Comparison of ENCODE assay signal across 21 cellular contexts in genomic region chr2:64090264-64090663, GRCh38. TPM values are rescaled to one million over a fixed set of nuclear protein-coding genes. Genes with fewer than 3 reads are reported as not detected.
DNase-seq lines count a peak whose midpoint lies in the region; ATAC-seq and TF ChIP-seq lines count a peak whose summit lies in the region.
"Had no signal": no experiment of that assay in that cellular context is flagged by ENCODE, and none has a peak within 500 bp of the region (broad histone marks: within the 10 kb centered on the region; RNA-seq: fewer than 3 reads in every experiment).

No MANE protein-coding gene starts in this region.

- H3K36me3 Mint-ChIP-seq in activated CD4-positive, alpha-beta T cell treated with anti-CD3 and anti-CD28 coated beads for 36 hours (ENCODE audit: low read depth) = peaks cover 37% of the 10 kb centered on the region
- peaks cover 38% of the 10 kb centered on the region for H3K36me3 Mint-ChIP-seq in progenitor cell of endocrine pancreas (ENCODE audit: insufficient read depth)

- peak overlapping the region; percentile 76 for H3K4me2 ChIP-seq in OCI-LY3 (ENCODE audit: low read length)
- H3K4me2 ChIP-seq: A549 had no signal

- peak overlapping the region; percentile 69 for H3K9ac ChIP-seq in OCI-LY3 (ENCODE audit: low read length)

- H3K27me3 ChIP-seq in OCI-LY3 (ENCODE audit: low read depth, low read length) = no peaks in the 10 kb centered on the region
- H3K27me3 ChIP-seq in Peyer's patch = no peaks in the 10 kb centered on the region

- DNase-seq in activated CD4-positive, alpha-beta T cell treated with anti-CD3 and anti-CD28 coated beads for 36 hours = no peak
- no peak for DNase-seq in activated CD4-positive, alpha-beta T cell treated with anti-CD3 and anti-CD28 coated beads, Interleukin-2, amount 50 U/mL, for 1 hour
- no peak for DNase-seq in progenitor cell of endocrine pancreas (ENCODE audit: low spot score, unreplicated experiment)
- DNase-seq in activated CD8-positive, alpha-beta memory T cell treated with anti-CD3 and anti-CD28 coated beads, Interleukin-2, amount 50 U/mL, for 48 hours = no peak
- no peak for DNase-seq in NCI-H2107 treated with DMSO at 0.1 percent for 48 hours (lab: John Stamatoyannopoulos, UW; ENCODE audit: unreplicated experiment)
- DNase-seq in Peyer's patch = no peak
- DNase-seq: activated CD4-positive, alpha-beta T cell treated with anti-CD3 and anti-CD28 coated beads for 4 hours; activated T-cell treated with anti-CD3 and anti-CD28 coated beads, Interleukin-2, amount 50 U/mL, for 1 hour; caudate nucleus; effector CD4-positive, alpha-beta T cell; EL; islet precursor cell; NCI-H2171 treated with DMSO at 0.1 percent for 48 hours; NK-92 treated with Interleukin-12 subunit alpha and Interleukin-12 subunit beta, amount 100 ng/mL, for 24 hours; Right ventricle myocardium superior had no signal

- H3K4me3 ChIP-seq in OCI-LY3 (ENCODE audit: low read length) (peak overlapping the region; percentile 61), Peyer's patch (no peak overlapping the region)
- H3K4me3 ChIP-seq: A549 had no signal

- H2AFZ ChIP-seq in OCI-LY3 (ENCODE audit: low read depth, low read length) = no peak overlapping the region

- H3K27ac Mint-ChIP-seq in activated CD4-positive, alpha-beta T cell treated with anti-CD3 and anti-CD28 coated beads for 36 hours = no peak overlapping the region
- H3K27ac Mint-ChIP-seq in progenitor cell of endocrine pancreas = peak overlapping the region; percentile 60
- H3K27ac Mint-ChIP-seq: mesothelial cell of epicardium; T-helper 2 cell treated with Interferon-gamma antibody and Interleukin-4, amounts not matched to agents 5 μg/mL and 100 μg/mL, for 36 hours had no signal

- H3K4me3 Mint-ChIP-seq in activated CD4-positive, alpha-beta T cell treated with anti-CD3 and anti-CD28 coated beads for 36 hours = no peak overlapping the region
- H3K4me3 Mint-ChIP-seq in progenitor cell of endocrine pancreas (ENCODE audit: low read depth) = no peak overlapping the region
- H3K4me3 Mint-ChIP-seq: CD14-positive monocyte; mesothelial cell of epicardium; T-helper 2 cell treated with Interferon-gamma antibody and Interleukin-4, amounts not matched to agents 5 μg/mL and 100 μg/mL, for 36 hours had no signal

- CTCF ChIA-PET in activated CD4-positive, alpha-beta T cell treated with anti-CD3 and anti-CD28 coated beads for 36 hours (lab: Charles Lee) = interaction anchor here (0.7 to 1.2 kb wide), 2 partner anchors 37 to 275 kb away, joined by 3 read pairs; no protein-coding TSS in a partner anchor

- TF ChIP-seq CTCF in OCI-LY3 (IDR thresholded peaks at IDR 0.05; ENCODE audit: low read depth, low read length) (no peak), progenitor cell of endocrine pancreas (IDR thresholded peaks at IDR 0.05; ENCODE audit: unreplicated experiment) (no peak), Peyer's patch (IDR thresholded peaks at IDR 0.05) (no peak)

- no peaks in the 10 kb centered on the region for H3K9me3 Mint-ChIP-seq in activated CD4-positive, alpha-beta T cell treated with anti-CD3 and anti-CD28 coated beads for 36 hours (ENCODE audit: low read depth)
- peaks cover 2% of the 10 kb centered on the region for H3K9me3 Mint-ChIP-seq in progenitor cell of endocrine pancreas (ENCODE audit: low read depth)
- H3K9me3 Mint-ChIP-seq: mesothelial cell of epicardium; T-helper 2 cell treated with Interferon-gamma antibody and Interleukin-4, amounts not matched to agents 5 μg/mL and 100 μg/mL, for 36 hours had no signal

- H3K27ac ChIP-seq in OCI-LY3 (ENCODE audit: low read length) = peak overlapping the region; percentile 99
- H3K27ac ChIP-seq in Peyer's patch = no peak overlapping the region
- H3K27ac ChIP-seq: A549 had no signal

- H4K20me1 ChIP-seq in OCI-LY3 (ENCODE audit: insufficient read depth, low read length) = no peaks in the 10 kb centered on the region

- POLR2A ChIA-PET in activated CD4-positive, alpha-beta T cell treated with anti-CD3 and anti-CD28 coated beads for 36 hours (lab: Charles Lee) = no interaction called here

- 0 out of 2 replicates have a peak, but pooled peaks cover 8% of the 10 kb centered on the region for H3K9me3 ChIP-seq in OCI-LY3 (ENCODE audit: insufficient read depth, low read length)
- no peaks in the 10 kb centered on the region for H3K9me3 ChIP-seq in Peyer's patch
- H3K9me3 ChIP-seq: A549 had no signal

- TF ChIP-seq POLR2A in Peyer's patch (IDR thresholded peaks at IDR 0.05) = no peak

- H3K36me3 ChIP-seq in OCI-LY3 (replicated peaks; ENCODE audit: low read depth, low read length) (peaks cover 38% of the 10 kb centered on the region), Peyer's patch (peaks cover 0 to 36% (median 3%) of the 10 kb centered on the region in 3 donors)

- H3K27me3 Mint-ChIP-seq in activated CD4-positive, alpha-beta T cell treated with anti-CD3 and anti-CD28 coated beads for 36 hours = no peaks in the 10 kb centered on the region
- H3K27me3 Mint-ChIP-seq in progenitor cell of endocrine pancreas = no peaks in the 10 kb centered on the region

- peaks cover 12% of the 10 kb centered on the region for H3K4me1 Mint-ChIP-seq in activated CD4-positive, alpha-beta T cell treated with anti-CD3 and anti-CD28 coated beads for 36 hours
- H3K4me1 Mint-ChIP-seq in progenitor cell of endocrine pancreas (ENCODE audit: low read depth) = peaks cover 18% of the 10 kb centered on the region

- ATAC-seq in activated CD4-positive, alpha-beta T cell treated with anti-CD3 and anti-CD28 coated beads for 36 hours = peak; percentile 33
- ATAC-seq in GM21737 (IDR thresholded peaks at IDR 0.05; ENCODE audit: unreplicated experiment) = peak; percentile 41
- ATAC-seq: A549 had no signal

- peaks cover 15% of the 10 kb centered on the region; the same call in 1 of the 2 replicates for H3K79me2 ChIP-seq in OCI-LY3 (ENCODE audit: low read length)

- H3K4me1 ChIP-seq in OCI-LY3 (ENCODE audit: low read length) = peaks cover 90% of the 10 kb centered on the region
- no peaks in the 10 kb centered on the region for H3K4me1 ChIP-seq in Peyer's patch
- H3K4me1 ChIP-seq: A549 had no signal

- intact Hi-C loops in activated CD4-positive, alpha-beta T cell treated with anti-CD3 and anti-CD28 coated beads for 36 hours (cut with DNase I, micrococcal nuclease) = no loop called here

RNA-seq across cellular contexts. Expression of gene PELI1, which starts 54.0 kb away (rescaled TPM):
- total RNA-seq in activated CD4-positive, alpha-beta T cell treated with anti-CD3 and anti-CD28 coated beads for 36 hours = 10 to 100 TPM; 21.3 to 29.7 TPM
- total RNA-seq in progenitor cell of endocrine pancreas = 68.4 and 72.4 TPM in 2 replicates
- total RNA-seq in Peyer's patch = 10 to 100 TPM; 22.3 to 45.7 (median 40.2) TPM
